In genomic region chr4:39565925-39566630, GRCh38 we compare ENCODE assay signal across 18 cellular contexts. TPM values are rescaled to one million over a fixed set of nuclear protein-coding genes. Genes with fewer than 3 reads are reported as not detected.
DNase-seq lines count a peak whose midpoint lies in the region; ATAC-seq, FAIRE-seq and TF ChIP-seq lines count a peak whose summit lies in the region.
"Had no signal": no experiment of that assay in that cellular context is flagged by ENCODE, and none has a peak within 500 bp of the region (broad histone marks: within the 10 kb centered on the region; RNA-seq: fewer than 3 reads in every experiment).

No MANE protein-coding gene starts in this region.

- H3K27me3 ChIP-seq in breast epithelium = no peaks in the 10 kb centered on the region
- H3K27me3 ChIP-seq: tibial artery had no signal

- no peak overlapping the region for H3K27ac Mint-ChIP-seq in MCF 10A (ENCODE audit: low read depth, unreplicated experiment)
- H3K27ac Mint-ChIP-seq: activated naive CD8-positive, alpha-beta T cell treated with anti-CD3 and anti-CD28 coated beads, Interleukin-2, amount 10 ng/mL, durations not matched to agents 7 days and 5 days had no signal

- FAIRE-seq in frontal cortex (lab: Jason Lieb, UNC) = no peak
- FAIRE-seq: endometrium, H1 had no signal

- no TSS peak for BruUV-seq in MCF 10A (replicated peaks; lab: Mats Ljungman, UMichigan)

- H3K9me3 Mint-ChIP-seq in MCF 10A (ENCODE audit: unreplicated experiment) = peaks cover 7% of the 10 kb centered on the region

- TF ChIP-seq CTCF in MCF 10A (IDR thresholded peaks at IDR 0.05; ENCODE audit: unreplicated experiment) (no peak), breast epithelium (IDR thresholded peaks at IDR 0.05) (no peak), astrocyte of the cerebellum (IDR thresholded peaks at IDR 0.05; ENCODE audit: low read depth, low read length, missing control alignments) (no peak)

- H3K27ac ChIP-seq in breast epithelium = no peak overlapping the region
- H3K27ac ChIP-seq: 22Rv1, parathyroid adenoma, tibial artery had no signal

- H3K4me1 ChIP-seq in breast epithelium = no peaks in the 10 kb centered on the region
- H3K4me1 ChIP-seq: parathyroid adenoma had no signal

- no peak for ATAC-seq in HG02759 (IDR thresholded peaks at IDR 0.05; ENCODE audit: unreplicated experiment)
- ATAC-seq: left ventricle myocardium superior had no signal

- DNase-seq in MCF 10A (ENCODE audit: unreplicated experiment) (peak; percentile 40), breast epithelium (ENCODE audit: low spot score in 2 of 2) (no peak), astrocyte of the cerebellum (ENCODE audit: low read depth) (peak; percentile 41), hepatic stellate cell (ENCODE audit: low spot score) (peak; percentile 78), frontal cortex (ENCODE audit: low spot score in 2 of 2) (no peak), ecto neural progenitor cell (ENCODE audit: low spot score) (no peak), NCI-H526 (lab: John Stamatoyannopoulos, UW) (no peak)
- DNase-seq: activated naive CD8-positive, alpha-beta T cell treated with anti-CD3 and anti-CD28 coated beads, Interleukin-2, amount 10 ng/mL, durations not matched to agents 7 days and 5 days; left ventricle myocardium superior; MV-4-11; NCI-H510A; T-helper 1 cell; tibial artery had no signal

- peaks cover 11% of the 10 kb centered on the region for H3K36me3 Mint-ChIP-seq in MCF 10A (ENCODE audit: insufficient read depth, unreplicated experiment)

- H3K4me3 ChIP-seq in breast epithelium (no peak overlapping the region), astrocyte of the cerebellum (ENCODE audit: low read depth, low read length) (no peak overlapping the region)
- H3K4me3 ChIP-seq: tibial artery had no signal

- H3K4me1 Mint-ChIP-seq in MCF 10A (ENCODE audit: insufficient read depth, unreplicated experiment) = peaks cover 8% of the 10 kb centered on the region

- no peaks in the 10 kb centered on the region for H3K27me3 Mint-ChIP-seq in MCF 10A (ENCODE audit: insufficient read depth, unreplicated experiment)
- H3K27me3 Mint-ChIP-seq: activated naive CD8-positive, alpha-beta T cell treated with anti-CD3 and anti-CD28 coated beads, Interleukin-2, amount 10 ng/mL, durations not matched to agents 7 days and 5 days had no signal

- POLR2A ChIA-PET in MCF 10A (lab: Yijun Ruan, JAX) = interaction anchor here (0.7 kb wide), 1 partner anchor 1109 kb away, joined by 3 read pairs; no protein-coding TSS in a partner anchor

- intact Hi-C loops in MCF 10A (cut with micrococcal nuclease) = no loop called here
- intact Hi-C loops in breast epithelium (cut with DNase I; ENCODE audit: low total_unique reads) = no loop called here

- CTCF ChIA-PET in MCF 10A (lab: Yijun Ruan, JAX) = no interaction called here

- TF ChIP-seq POLR2A in breast epithelium (IDR thresholded peaks at IDR 0.05) = no peak

- no peak overlapping the region for H3K4me3 Mint-ChIP-seq in MCF 10A (ENCODE audit: unreplicated experiment)
- H3K4me3 Mint-ChIP-seq: activated naive CD8-positive, alpha-beta T cell treated with anti-CD3 and anti-CD28 coated beads, Interleukin-2, amount 10 ng/mL, durations not matched to agents 7 days and 5 days had no signal

- no peaks in the 10 kb centered on the region for H3K9me3 ChIP-seq in breast epithelium
- H3K9me3 ChIP-seq: tibial artery had no signal

- no peaks in the 10 kb centered on the region for H3K36me3 ChIP-seq in breast epithelium

- in situ Hi-C loops in astrocyte of the cerebellum (cut with HindIII; ENCODE audit: low sequenced_read_pairs) = no loop called here

RNA-seq across cellular contexts. Expression of gene UGDH, which starts 38.8 kb away (rescaled TPM):
- total RNA-seq in MCF 10A (2022) (50.9 and 61.7 TPM in 2 replicates), breast epithelium (100 to 1,000 TPM in 1 of 3 donors, 10 to 100 TPM in 2; 68.3 to 134 (median 74.9) TPM), frontal cortex (38.7 TPM)

Comparison
In these comparisons a context has a peak if more than half of its experiments do, and no peak if none do; other contexts are left out.
1. DNase-seq: peak in MCF 10A (single experiment), astrocyte of the cerebellum (single experiment) and hepatic stellate cell (single experiment); none in breast epithelium (0 of 2), frontal cortex (0 of 2), ecto neural progenitor cell (single experiment) and NCI-H526 (0 of 2).